In the genomic region with DNA sequence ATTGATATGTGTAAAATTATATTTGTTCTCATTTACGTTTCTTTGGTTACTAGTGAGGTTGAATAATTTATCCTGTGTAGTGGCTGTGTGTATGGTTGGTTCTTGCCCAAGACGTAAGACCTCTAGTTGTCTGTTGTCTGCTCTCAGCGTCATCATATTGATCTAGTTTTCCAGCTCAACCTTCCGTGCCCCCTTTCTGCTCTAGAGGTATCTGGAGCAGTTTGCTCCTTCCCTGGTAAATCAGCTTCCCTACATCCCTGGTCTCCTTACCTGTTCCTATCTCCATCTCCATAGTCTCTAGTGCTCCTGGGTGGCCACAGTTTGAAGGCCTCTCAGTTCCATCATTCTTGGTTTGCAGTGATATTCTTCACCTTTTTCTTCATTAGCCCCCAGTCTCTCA, we compare ENCODE assay signal across 8 cellular contexts. TPM values are rescaled to one million over a fixed set of nuclear protein-coding genes. Genes with fewer than 3 reads are reported as not detected.
DNase-seq lines count a peak whose midpoint lies in the region; ATAC-seq and TF ChIP-seq lines count a peak whose summit lies in the region.
"Had no signal": no experiment of that assay in that cellular context is flagged by ENCODE, and none has a peak within 500 bp of the region (broad histone marks: within the 10 kb centered on the region; RNA-seq: fewer than 3 reads in every experiment).

No MANE protein-coding gene starts in this region.

- H4K20me1 ChIP-seq in GM23248 (ENCODE audit: insufficient read depth) (no peaks in the 10 kb centered on the region), OCI-LY1 (ENCODE audit: insufficient read depth, low read length) (no peaks in the 10 kb centered on the region)

- H3K4me3 ChIP-seq in GM23248: peak overlapping the region; percentile 87
- H3K4me3 ChIP-seq in OCI-LY1 (ENCODE audit: low read depth, low read length, poor library complexity, severe bottlenecking): peak overlapping the region; percentile 83
- peak overlapping the region; percentile 93 for H3K4me3 ChIP-seq in ectodermal cell (ENCODE audit: insufficient read depth, low read depth, low read length)

- H3K4me1 Mint-ChIP-seq in osteocyte (ENCODE audit: unreplicated experiment): peaks cover 34% of the 10 kb centered on the region

- TF ChIP-seq CTCF in OCI-LY1 (IDR thresholded peaks at IDR 0.05; ENCODE audit: low read length) (no peak), osteocyte (IDR thresholded peaks at IDR 0.05) (no peak), GM10248 (IDR thresholded peaks at IDR 0.05; ENCODE audit: control extremely low read depth, extremely low read depth, low read depth, missing control alignments) (no peak)

- H3K4me2 ChIP-seq in GM23248 (ENCODE audit: unreplicated experiment): peak overlapping the region; percentile 88
- peak overlapping the region; percentile 77 for H3K4me2 ChIP-seq in OCI-LY1 (ENCODE audit: low read length)

- no peaks in the 10 kb centered on the region for H3K9me3 ChIP-seq in GM23248 (ENCODE audit: low read depth)
- H3K9me3 ChIP-seq in OCI-LY1 (ENCODE audit: low read length): no peaks in the 10 kb centered on the region
- no peaks in the 10 kb centered on the region for H3K9me3 ChIP-seq in ectodermal cell (ENCODE audit: control insufficient read depth, low read length)
- H3K9me3 ChIP-seq: Peyer's patch had no signal

- peak overlapping the region; percentile 84 for H3K4me3 Mint-ChIP-seq in osteocyte (ENCODE audit: unreplicated experiment)

- H2AFZ ChIP-seq in GM23248: peak overlapping the region; percentile 93
- H2AFZ ChIP-seq in OCI-LY1 (ENCODE audit: low read length): no peak overlapping the region

- H3K27me3 Mint-ChIP-seq in osteocyte (ENCODE audit: unreplicated experiment): peaks cover 2% of the 10 kb centered on the region

- DNase-seq in GM23248 (no peak), osteocyte (ENCODE audit: extremely low spot score, unreplicated experiment) (no peak), GM10248 (ENCODE audit: extremely low spot score) (no peak), NCI-H2029 (lab: John Stamatoyannopoulos, UW) (no peak)
- DNase-seq: Peyer's patch had no signal

- ATAC-seq in GM21360 (IDR thresholded peaks at IDR 0.05; ENCODE audit: unreplicated experiment): no peak

- H3K4me1 ChIP-seq in GM23248 (ENCODE audit: insufficient read depth) (peaks cover 20% of the 10 kb centered on the region), OCI-LY1 (ENCODE audit: insufficient read depth, low read length, severe bottlenecking) (peaks cover 26% of the 10 kb centered on the region), ectodermal cell (ENCODE audit: control insufficient read depth, insufficient read depth, low read length) (peaks cover 7% of the 10 kb centered on the region)

- POLR2A ChIA-PET in GM10248 (lab: Yijun Ruan, JAX): no interaction called here

- H3K36me3 Mint-ChIP-seq in osteocyte (ENCODE audit: unreplicated experiment): no peaks in the 10 kb centered on the region

- H3K36me3 ChIP-seq in GM23248 (ENCODE audit: low read depth) (no peaks in the 10 kb centered on the region), OCI-LY1 (ENCODE audit: insufficient read depth, low read length) (no peaks in the 10 kb centered on the region), ectodermal cell (ENCODE audit: control insufficient read depth, insufficient read depth, low read length) (no peaks in the 10 kb centered on the region)
- H3K36me3 ChIP-seq: Peyer's patch had no signal

- in situ Hi-C loops in GM23248 (cut with MboI): no loop called here

- no peaks in the 10 kb centered on the region for H3K9me2 ChIP-seq in GM23248 (ENCODE audit: insufficient read depth)
- H3K9me2 ChIP-seq in OCI-LY1 (ENCODE audit: low read depth, low read length): no peaks in the 10 kb centered on the region

- H3K9ac ChIP-seq in GM23248 (peak overlapping the region; percentile 94), OCI-LY1 (ENCODE audit: low read length) (peak overlapping the region; percentile 76; the same call in 1 of the 2 replicates)

- CTCF ChIA-PET in GM10248 (lab: Yijun Ruan, JAX): interaction anchor here (1.0 to 1.7 kb wide), 2 partner anchors 23 to 38 kb away, joined by 3 to 8 read pairs; no protein-coding TSS in a partner anchor

- peak overlapping the region; percentile 90 for H3K27ac Mint-ChIP-seq in osteocyte (ENCODE audit: unreplicated experiment)

- 77% methylated on average over 4 of the region's 4 CpGs for WGBS in GM23248 (ENCODE audit: low coverage in 1 of 2, low lambda C conversion rate in 2 of 2, missing lambda C conversion rate in 2 of 2), 2 experiments
- 85% methylated on average over 4 of the region's 4 CpGs for WGBS in ectodermal cell, 2 experiments

- no peaks in the 10 kb centered on the region for H3K27me3 ChIP-seq in GM23248 (replicated peaks; ENCODE audit: insufficient read depth)
- no peaks in the 10 kb centered on the region for H3K27me3 ChIP-seq in OCI-LY1 (ENCODE audit: insufficient read depth, low read length)
- H3K27me3 ChIP-seq in ectodermal cell (ENCODE audit: control insufficient read depth, insufficient read depth, low read length, poor library complexity, severe bottlenecking): no peaks in the 10 kb centered on the region
- H3K27me3 ChIP-seq: Peyer's patch had no signal

- H3K9me3 Mint-ChIP-seq in osteocyte (ENCODE audit: unreplicated experiment): no peaks in the 10 kb centered on the region

- H3K79me2 ChIP-seq in GM23248 (ENCODE audit: insufficient read depth): peaks cover 43% of the 10 kb centered on the region
- H3K79me2 ChIP-seq in OCI-LY1 (ENCODE audit: insufficient read depth, low read length): peaks cover 8% of the 10 kb centered on the region

- H3K27ac ChIP-seq in GM23248 (no peak overlapping the region), OCI-LY1 (ENCODE audit: low read depth, low read length, poor library complexity, severe bottlenecking) (no peak overlapping the region), ectodermal cell (ENCODE audit: insufficient read depth, low read depth, low read length, poor library complexity, severe bottlenecking) (no peak overlapping the region)

- peaks cover 19% of the 10 kb centered on the region for H3F3A ChIP-seq in GM23248 (ENCODE audit: insufficient read depth)
- no peaks in the 10 kb centered on the region for H3F3A ChIP-seq in OCI-LY1 (ENCODE audit: insufficient read depth, low read length)

RNA-seq across cellular contexts. Expression of a gene that starts 1.2 kb away (rescaled TPM):
- 20.1 and 33.0 TPM in 2 replicates for total RNA-seq in GM23248 (2014; rRNA removed; shearing (Covaris generic))
- polyA plus RNA-seq in GM23248 (2016; fragmentation: Nextera tagmentation; extraction: Ambion mirVana): 15.0 and 17.5 TPM in 2 replicates
- polyA plus RNA-seq in ectodermal cell (2013, experiment 1 of 4): 46.3 TPM
- 49.1 TPM for polyA plus RNA-seq in ectodermal cell (2013, experiment 2 of 4)
- 28.4 TPM for polyA plus RNA-seq in ectodermal cell (2013, experiment 3 of 4)
- 30.8 TPM for polyA plus RNA-seq in ectodermal cell (2013, experiment 4 of 4)
- 17.1 and 18.7 TPM in 2 replicates for total RNA-seq in osteocyte

RNA-seq across cellular contexts. Expression of a gene that starts 12.9 kb away (rescaled TPM):
- not detected in 2 replicates for total RNA-seq in GM23248 (2014; rRNA removed; shearing (Covaris generic))
- not detected in 2 replicates for polyA plus RNA-seq in GM23248 (2016; fragmentation: Nextera tagmentation; extraction: Ambion mirVana)
- polyA plus RNA-seq in ectodermal cell (2013, experiment 1 of 4): not detected
- not detected for polyA plus RNA-seq in ectodermal cell (2013, experiment 2 of 4)
- not detected for polyA plus RNA-seq in ectodermal cell (2013, experiment 3 of 4)
- not detected for polyA plus RNA-seq in ectodermal cell (2013, experiment 4 of 4)
- not detected in 2 replicates for total RNA-seq in osteocyte
- total RNA-seq: Peyer's patch had no signal

RNA-seq across cellular contexts. Expression of a gene that starts 17.8 kb away (rescaled TPM):
- total RNA-seq in GM23248 (2014; rRNA removed; shearing (Covaris generic)): 40.7 and 44.3 TPM in 2 replicates
- 46.7 and 47.8 TPM in 2 replicates for polyA plus RNA-seq in GM23248 (2016; fragmentation: Nextera tagmentation; extraction: Ambion mirVana)
- 16.4 TPM for polyA plus RNA-seq in ectodermal cell (2013, experiment 1 of 4)
- 16.4 TPM for polyA plus RNA-seq in ectodermal cell (2013, experiment 2 of 4)
- polyA plus RNA-seq in ectodermal cell (2013, experiment 3 of 4): 13.7 TPM
- polyA plus RNA-seq in ectodermal cell (2013, experiment 4 of 4): 13.2 TPM
- total RNA-seq in osteocyte: 15.1 and 17.6 TPM in 2 replicates

RNA-seq across cellular contexts. Expression of a gene that starts 18.9 kb away (rescaled TPM):
- total RNA-seq in GM23248 (2014; rRNA removed; shearing (Covaris generic)): 272 and 316 TPM in 2 replicates
- polyA plus RNA-seq in GM23248 (2016; fragmentation: Nextera tagmentation; extraction: Ambion mirVana): 213 and 225 TPM in 2 replicates
- 327 TPM for polyA plus RNA-seq in ectodermal cell (2013, experiment 1 of 4)
- polyA plus RNA-seq in ectodermal cell (2013, experiment 2 of 4): 329 TPM
- 230 TPM for polyA plus RNA-seq in ectodermal cell (2013, experiment 3 of 4)
- 241 TPM for polyA plus RNA-seq in ectodermal cell (2013, experiment 4 of 4)
- total RNA-seq in osteocyte: 216 and 231 TPM in 2 replicates
